In genomic region chr2:67204349-67204748, GRCh38 we compare ENCODE assay signal across 35 cellular contexts.
"Had no signal": no experiment of that assay in that cellular context is flagged by ENCODE, and none has a peak within 500 bp of the region (broad histone marks: within the 10 kb centered on the region; RNA-seq: fewer than 3 reads in every experiment).

No MANE protein-coding gene starts in this region.

- H3K36me3 ChIP-seq: MG63 had no signal

- H3K9me3 ChIP-seq: MG63 had no signal

- DNase-seq: Karpas-422, Kasumi-1, MG63, MM.1S, MV-4-11, NCI-H1048, NCI-H1092, NCI-H1092 treated with DMSO at 0.1 percent for 48 hours, NCI-H1105, NCI-H1105 treated with DMSO at 0.1 percent for 48 hours, NCI-H1417, NCI-H1417 treated with DMSO at 0.1 percent for 48 hours, NCI-H1436, NCI-H1436 treated with DMSO at 0.1 percent for 48 hours, NCI-H146, NCI-H1694, NCI-H1694 treated with DMSO at 0.1 percent for 48 hours, NCI-H187, NCI-H187 treated with DMSO at 0.1 percent for 48 hours, NCI-H1930, NCI-H2029, NCI-H2029 treated with DMSO at 0.1 percent for 48 hours, NCI-H2081, NCI-H2081 treated with DMSO at 0.1 percent for 48 hours, NCI-H2107, NCI-H2171 treated with DMSO at 0.1 percent for 48 hours, NCI-H2227 treated with DMSO at 0.1 percent for 48 hours, NCI-H226, NCI-H345, NCI-H446, NCI-H446 treated with DMSO at 0.1 percent for 48 hours, NCI-H510A, NCI-H510A treated with DMSO at 0.1 percent for 48 hours, NCI-H524, NCI-H524 treated with DMSO at 0.1 percent for 48 hours had no signal

- H3K4me3 ChIP-seq: MG63 had no signal

- H3K27me3 ChIP-seq: MG63 had no signal
